10 cellular contexts compared by ENCODE assay signal in genomic region chr3:106302451-106303221, GRCh38.
A peak's percentile ranks its signal among the peaks of the same experiment; 100 is the strongest.
DNase-seq lines count a peak whose midpoint lies in the region; ATAC-seq, FAIRE-seq and TF ChIP-seq lines count a peak whose summit lies in the region.
"Had no signal": no experiment of that assay in that cellular context is flagged by ENCODE, and none has a peak within 500 bp of the region (broad histone marks: within the 10 kb centered on the region; RNA-seq: fewer than 3 reads in every experiment).

No MANE protein-coding gene starts in this region.

- H2BK5ac ChIP-seq in mesendoderm (ENCODE audit: low read length) = no peak overlapping the region

- H3K9ac ChIP-seq in mesendoderm (ENCODE audit: low read length) = no peak overlapping the region

- no peak overlapping the region for H2BK15ac ChIP-seq in mesendoderm (replicated peaks; ENCODE audit: low read depth)

- DNase-seq in GM12892 (ENCODE audit: insufficient read length) (no peak), OCI-M2 (lab: John Stamatoyannopoulos, UW; ENCODE audit: unreplicated experiment) (no peak), mesendoderm (no peak)
- DNase-seq in activated CD4-positive, alpha-beta memory T cell treated with anti-CD3 and anti-CD28 coated beads, Interleukin-2, amount 10 ng/mL, durations not matched to agents 7 days and 5 days = peak; percentile 20
- DNase-seq in NK-92 treated with Interleukin-12 subunit alpha and Interleukin-12 subunit beta, amount 100 ng/mL, for 24 hours (lab: John Stamatoyannopoulos, UW) = no peak
- DNase-seq in activated CD4-positive, CD25-positive, alpha-beta regulatory T cell treated with anti-CD3 and anti-CD28 coated beads, Interleukin-2, amount 50 U/mL, for 72 hours = no peak
- DNase-seq: caudate nucleus had no signal

- whole genome bisulfite sequencing in mesendoderm (ENCODE audit: extremely low coverage, insufficient coverage, low lambda C conversion rate) = no CpG with 5 or more reads among the region's 5 CpGs

- no peaks in the 10 kb centered on the region for H3K79me1 ChIP-seq in mesendoderm (ENCODE audit: low read length)

- peak overlapping the region; percentile 1 for H3K27ac Mint-ChIP-seq in activated CD4-positive, alpha-beta memory T cell treated with anti-CD3 and anti-CD28 coated beads, Interleukin-2, amount 10 ng/mL, durations not matched to agents 7 days and 5 days

- POLR2A ChIA-PET in activated CD4-positive, alpha-beta memory T cell treated with anti-CD3 and anti-CD28 coated beads, Interleukin-2, amount 10 ng/mL, durations not matched to agents 7 days and 5 days (lab: Charles Lee) = interaction anchor here (0.8 to 1.8 kb wide), 2 partner anchors 31 to 97 kb away, joined by 4 to 6 read pairs; no protein-coding TSS in a partner anchor

- no peak overlapping the region for H3K4ac ChIP-seq in mesendoderm (ENCODE audit: low read depth, low read length)

- CTCF ChIA-PET in activated CD4-positive, alpha-beta memory T cell treated with anti-CD3 and anti-CD28 coated beads, Interleukin-2, amount 10 ng/mL, durations not matched to agents 7 days and 5 days (lab: Charles Lee) = interaction anchor here (0.7 to 1.3 kb wide), 2 partner anchors 30 to 762 kb away, joined by 3 read pairs; no protein-coding TSS in a partner anchor

- TF ChIP-seq POLR2A in GM12892 (IDR thresholded peaks at IDR 0.05; ENCODE audit: low read depth, low read length) = 0 out of 2 replicates have a peak, but pooled peaks have one; percentile 29

- no peak overlapping the region for H3K4me2 ChIP-seq in mesendoderm (ENCODE audit: low read length)

- H4K5ac ChIP-seq in mesendoderm (ENCODE audit: low read length) = no peak overlapping the region

- no peak overlapping the region for H2BK120ac ChIP-seq in mesendoderm (ENCODE audit: low read depth, low read length)

- H3K27me3 Mint-ChIP-seq in activated CD4-positive, alpha-beta memory T cell treated with anti-CD3 and anti-CD28 coated beads, Interleukin-2, amount 10 ng/mL, durations not matched to agents 7 days and 5 days = no peaks in the 10 kb centered on the region

- H3K27ac ChIP-seq in mesendoderm (ENCODE audit: low read depth, low read length) = no peak overlapping the region

- peaks cover 29% of the 10 kb centered on the region for H3K36me3 Mint-ChIP-seq in activated CD4-positive, alpha-beta memory T cell treated with anti-CD3 and anti-CD28 coated beads, Interleukin-2, amount 10 ng/mL, durations not matched to agents 7 days and 5 days (ENCODE audit: low read depth)

- no peak overlapping the region for H3K4me3 Mint-ChIP-seq in activated CD4-positive, alpha-beta memory T cell treated with anti-CD3 and anti-CD28 coated beads, Interleukin-2, amount 10 ng/mL, durations not matched to agents 7 days and 5 days

- peak; percentile 83 for ATAC-seq in GM19452 (IDR thresholded peaks at IDR 0.05; ENCODE audit: unreplicated experiment)
- ATAC-seq in HG03139 (IDR thresholded peaks at IDR 0.05; ENCODE audit: unreplicated experiment) = peak; percentile 84
- ATAC-seq: Panc1 had no signal

- no peaks in the 10 kb centered on the region for H3K79me2 ChIP-seq in mesendoderm (ENCODE audit: control insufficient read depth, insufficient read depth, low read length)

- no peaks in the 10 kb centered on the region for H3K27me3 ChIP-seq in mesendoderm (ENCODE audit: insufficient read depth, low read length, poor library complexity)

- no peak overlapping the region for H3K4me3 ChIP-seq in mesendoderm (ENCODE audit: low read length)

- no peak overlapping the region for H3K18ac ChIP-seq in mesendoderm (ENCODE audit: low read length)

- H3K23ac ChIP-seq in mesendoderm (ENCODE audit: low read length) = no peak overlapping the region

- peak; percentile 98 for FAIRE-seq in GM12892 (lab: Jason Lieb, UNC)

- no peak overlapping the region for H4K8ac ChIP-seq in mesendoderm (ENCODE audit: low read depth, low read length)

- H3K9me3 Mint-ChIP-seq in activated CD4-positive, alpha-beta memory T cell treated with anti-CD3 and anti-CD28 coated beads, Interleukin-2, amount 10 ng/mL, durations not matched to agents 7 days and 5 days = peaks cover 7% of the 10 kb centered on the region

- H3K36me3 ChIP-seq in mesendoderm (ENCODE audit: control insufficient read depth, insufficient read depth, low read length) = no peaks in the 10 kb centered on the region

- no peaks in the 10 kb centered on the region for H3K4me1 ChIP-seq in mesendoderm (ENCODE audit: control insufficient read depth, low read depth, low read length)

- H3K4me1 Mint-ChIP-seq in activated CD4-positive, alpha-beta memory T cell treated with anti-CD3 and anti-CD28 coated beads, Interleukin-2, amount 10 ng/mL, durations not matched to agents 7 days and 5 days = peaks cover 47% of the 10 kb centered on the region

- no peak overlapping the region for H3K56ac ChIP-seq in mesendoderm (ENCODE audit: low read length)

- H2AK5ac ChIP-seq in mesendoderm (ENCODE audit: low read length) = no peak overlapping the region
